In genomic region chr2:23417310-23417709, GRCh38 we compare ENCODE assay signal across 1 cellular context.
TF ChIP-seq lines count a peak whose summit lies in the region.

No MANE protein-coding gene starts in this region.

TF ChIP-seq in SK-N-SH treated with all-trans-retinoic acid at 6 μM for 48 hours, 23 proteins besides CTCF, POLR2A, EP300 and RAD21 (continued from another document):
- TF ChIP-seq, protein P1, sequence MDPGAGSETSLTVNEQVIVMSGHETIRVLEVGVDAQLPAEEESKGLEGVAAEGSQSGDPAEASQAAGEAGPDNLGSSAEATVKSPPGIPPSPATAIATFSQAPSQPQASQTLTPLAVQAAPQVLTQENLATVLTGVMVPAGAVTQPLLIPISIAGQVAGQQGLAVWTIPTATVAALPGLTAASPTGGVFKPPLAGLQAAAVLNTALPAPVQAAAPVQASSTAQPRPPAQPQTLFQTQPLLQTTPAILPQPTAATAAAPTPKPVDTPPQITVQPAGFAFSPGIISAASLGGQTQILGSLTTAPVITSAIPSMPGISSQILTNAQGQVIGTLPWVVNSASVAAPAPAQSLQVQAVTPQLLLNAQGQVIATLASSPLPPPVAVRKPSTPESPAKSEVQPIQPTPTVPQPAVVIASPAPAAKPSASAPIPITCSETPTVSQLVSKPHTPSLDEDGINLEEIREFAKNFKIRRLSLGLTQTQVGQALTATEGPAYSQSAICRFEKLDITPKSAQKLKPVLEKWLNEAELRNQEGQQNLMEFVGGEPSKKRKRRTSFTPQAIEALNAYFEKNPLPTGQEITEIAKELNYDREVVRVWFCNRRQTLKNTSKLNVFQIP (CRISPR knock-in tag; IDR thresholded peaks at IDR 0.05; ENCODE audit: borderline replicate concordance, low read depth) = no peak
- no peak for TF ChIP-seq ARNTL (CRISPR knock-in tag; IDR thresholded peaks at IDR 0.05; ENCODE audit: borderline replicate concordance, low read depth)
- no peak for TF ChIP-seq ZNF8 (CRISPR knock-in tag; IDR thresholded peaks at IDR 0.05)
